Comparison of ENCODE assay signal across 8 cellular contexts in genomic region chr11:37695283-37695682, GRCh38.
"Had no signal": no experiment of that assay in that cellular context is flagged by ENCODE, and none has a peak within 500 bp of the region (broad histone marks: within the 10 kb centered on the region; RNA-seq: fewer than 3 reads in every experiment).

No MANE protein-coding gene starts in this region.

- H3K9ac ChIP-seq: GM23248 had no signal

- H3K27ac ChIP-seq: GM23248 had no signal

- ATAC-seq: HCT116 had no signal

- H3K4me3 ChIP-seq: GM23248, HAP-1 had no signal

- H2AFZ ChIP-seq: GM23248 had no signal

- FAIRE-seq: HTR-8/SVneo had no signal

- DNase-seq: GM23248, GOT3, H7, IMR-90, KBM-7 had no signal

- H3K36me3 ChIP-seq: HAP-1 had no signal

- H3K4me1 ChIP-seq: HAP-1 had no signal
